In the genomic region with DNA sequence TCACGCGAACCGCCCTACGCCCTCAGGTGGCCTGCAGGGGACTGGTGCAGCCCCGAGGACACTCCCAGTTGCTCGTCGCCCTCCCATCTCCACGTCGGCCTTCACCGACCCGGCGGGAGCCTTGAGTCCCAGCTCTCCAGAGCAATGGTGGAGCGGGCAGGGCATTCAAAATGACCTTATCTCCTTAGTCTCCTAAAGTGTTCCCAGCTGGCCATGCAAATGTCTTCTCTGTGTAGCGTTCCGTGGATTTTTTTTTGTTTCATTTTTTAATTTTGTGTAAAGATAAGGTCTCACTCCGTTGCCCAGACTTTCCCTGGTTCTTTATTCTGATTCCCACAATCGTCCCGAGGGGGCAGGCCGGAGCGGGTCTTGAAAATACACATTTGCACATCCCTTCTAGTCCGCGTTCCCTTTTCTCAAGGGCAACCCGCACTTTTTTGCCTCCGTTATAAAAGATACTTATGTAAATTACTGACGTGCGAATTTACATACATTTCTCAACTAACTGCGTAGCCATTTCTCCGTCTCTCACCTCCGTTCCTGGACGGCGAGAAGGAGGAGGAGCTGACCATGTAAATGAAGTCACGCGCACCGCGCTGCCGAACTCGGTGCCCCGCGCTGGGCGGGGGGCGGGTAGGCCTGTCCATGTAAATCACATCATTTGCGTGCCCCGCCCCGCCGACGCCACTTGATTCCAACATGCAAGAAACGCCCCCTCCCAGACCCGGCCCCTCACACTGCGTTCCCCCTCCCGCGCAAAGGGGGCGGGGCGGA, we compare ENCODE assay signal across 8 cellular contexts. TPM values are rescaled to one million over a fixed set of nuclear protein-coding genes. Genes with fewer than 3 reads are reported as not detected.
A peak's percentile ranks its signal among the peaks of the same experiment; 100 is the strongest.
DNase-seq lines count a peak whose midpoint lies in the region; ATAC-seq and TF ChIP-seq lines count a peak whose summit lies in the region.

No MANE protein-coding gene starts in this region.

- H3K27me3 ChIP-seq in BE2C = no peaks in the 10 kb centered on the region
- no peaks in the 10 kb centered on the region for H3K27me3 ChIP-seq in kidney epithelial cell (ENCODE audit: control insufficient read depth, insufficient read depth, low read length)

- H3K4me3 ChIP-seq in BE2C (ENCODE audit: low read depth, low read length) (peak overlapping the region; percentile 71), kidney epithelial cell (ENCODE audit: low read depth, low read length) (peak overlapping the region; percentile 42)

- peak; percentile 85 for TF ChIP-seq POLR2A in GM19099 (IDR thresholded peaks at IDR 0.05; ENCODE audit: extremely low read depth, insufficient read length, low read depth)

- H3K36me3 ChIP-seq in BE2C = peaks cover 15% of the 10 kb centered on the region
- peaks cover 2% of the 10 kb centered on the region for H3K36me3 ChIP-seq in kidney epithelial cell (ENCODE audit: control insufficient read depth, insufficient read depth, low read length)

- peak; percentile 53 for TF ChIP-seq CTCF in BE2C (IDR thresholded peaks at IDR 0.05; ENCODE audit: low read depth, low read length)
- TF ChIP-seq CTCF in chondrocyte (IDR thresholded peaks at IDR 0.05) = peak; percentile 81
- TF ChIP-seq CTCF in kidney epithelial cell (IDR thresholded peaks at IDR 0.05; ENCODE audit: insufficient read depth, low read length, poor library complexity, severe bottlenecking) = peak; percentile 26

- peaks cover 47% of the 10 kb centered on the region for H3K4me1 Mint-ChIP-seq in chondrocyte (ENCODE audit: low read depth)

- peak overlapping the region; percentile 74 for H3K4me3 Mint-ChIP-seq in chondrocyte (ENCODE audit: unreplicated experiment)

- peak; percentile 74 for ATAC-seq in HG03378 (IDR thresholded peaks at IDR 0.05; ENCODE audit: unreplicated experiment)

- H3K27me3 Mint-ChIP-seq in chondrocyte (ENCODE audit: low read depth) = no peaks in the 10 kb centered on the region

- H3K27ac Mint-ChIP-seq in chondrocyte (ENCODE audit: unreplicated experiment) = peak overlapping the region; percentile 95

- H3K36me3 Mint-ChIP-seq in chondrocyte (ENCODE audit: low read depth) = peaks cover 10% of the 10 kb centered on the region

- H3K9me3 Mint-ChIP-seq in chondrocyte (ENCODE audit: low read depth) = no peaks in the 10 kb centered on the region

- no peaks in the 10 kb centered on the region for H3K9me3 ChIP-seq in BE2C

- DNase-seq in BE2C = peak; percentile 100
- DNase-seq in NCI-H446 treated with DMSO at 0.1 percent for 48 hours (lab: John Stamatoyannopoulos, UW) = peak; percentile 99
- peak; percentile 100 for DNase-seq in activated CD4-positive, CD25-positive, alpha-beta regulatory T cell treated with anti-CD3 and anti-CD28 coated beads, Interleukin-2, amount 50 U/mL, for 72 hours
- DNase-seq in chondrocyte (ENCODE audit: low spot score) = peak; percentile 100
- peak; percentile 99 for DNase-seq in kidney epithelial cell (ENCODE audit: low read depth)
- DNase-seq in stimulated activated CD4-positive, alpha-beta T cell treated with anti-CD3 and anti-CD28 coated beads, Interleukin-15, amount 100 ng/mL, for 24 hours = peak; percentile 100

- peaks cover 8% of the 10 kb centered on the region; the same call in 1 of the 2 replicates for H3K4me1 ChIP-seq in BE2C

RNA-seq across cellular contexts. Expression of a gene that starts 0.6 kb away (rescaled TPM):
- 287 TPM for polyA plus RNA-seq in BE2C (2012; ENCODE audit: insufficient read depth, insufficient read length, low read depth)
- total RNA-seq in chondrocyte (74.6 to 83.1 TPM (median 83.0 TPM) in 3 replicates), kidney epithelial cell (99.9 and 102 TPM in 2 replicates)

RNA-seq across cellular contexts. Expression of a gene that starts 20.4 kb away (rescaled TPM):
- 18.6 TPM for polyA plus RNA-seq in BE2C (2012; ENCODE audit: insufficient read depth, insufficient read length, low read depth)
- total RNA-seq in chondrocyte = 19.2 to 23.4 TPM (median 23.2 TPM) in 3 replicates
- 23.0 and 35.3 TPM in 2 replicates for total RNA-seq in kidney epithelial cell

RNA-seq across cellular contexts. Expression of a gene that starts 23.1 kb away (rescaled TPM):
- not detected for polyA plus RNA-seq in BE2C (2012; ENCODE audit: insufficient read depth, insufficient read length, low read depth)
- total RNA-seq in chondrocyte (1.4 to 2.6 TPM (median 2.4 TPM) in 3 replicates), kidney epithelial cell (not detected in 2 replicates)

RNA-seq across cellular contexts. Expression of a gene that starts 47.4 kb away (rescaled TPM):
- 73.9 TPM for polyA plus RNA-seq in BE2C (2012; ENCODE audit: insufficient read depth, insufficient read length, low read depth)
- total RNA-seq in chondrocyte = 34.9 to 64.6 TPM (median 37.0 TPM) in 3 replicates
- 84.4 and 110 TPM in 2 replicates for total RNA-seq in kidney epithelial cell

RNA-seq across cellular contexts. Expression of a gene that starts 48.1 kb away (rescaled TPM):
- polyA plus RNA-seq in BE2C (2012; ENCODE audit: insufficient read depth, insufficient read length, low read depth) = 21.1 TPM
- total RNA-seq in chondrocyte (7.4 to 11.3 TPM (median 10.4 TPM) in 3 replicates), kidney epithelial cell (7.2 and 8.8 TPM in 2 replicates)

Comparison
In these comparisons a context has a peak if more than half of its experiments do, and no peak if none do; other contexts are left out.
1. Peak in every context shown above with its lines: DNase-seq, ATAC-seq and H3K4me3 ChIP-seq.
2. CTCF ChIP-seq: peak in every context shown above with its lines; median percentile 81 in chondrocyte; 53 in BE2C; 26 in kidney epithelial cell.